ENCODE assay signal across 18 cellular contexts in genomic region chr7:548401-548800, GRCh38. TPM values are rescaled to one million over a fixed set of nuclear protein-coding genes. Genes with fewer than 3 reads are reported as not detected.
DNase-seq lines count a peak whose midpoint lies in the region; ATAC-seq and TF ChIP-seq lines count a peak whose summit lies in the region.
"Had no signal": no experiment of that assay in that cellular context is flagged by ENCODE, and none has a peak within 500 bp of the region (broad histone marks: within the 10 kb centered on the region; RNA-seq: fewer than 3 reads in every experiment).

No MANE protein-coding gene starts in this region.

- ATAC-seq in left ventricle myocardium superior (no peak), left cardiac atrium (no peak), esophagus mucosa (no peak)
- ATAC-seq: CD8-positive, alpha-beta T cell; HCT116 had no signal

- intact Hi-C loops in left ventricle myocardium superior (cut with micrococcal nuclease) (no loop called here), left cardiac atrium (cut with DNase I) (no loop called here)

- H3K27ac ChIP-seq in hepatocyte = peak overlapping the region; percentile 77
- H3K27ac ChIP-seq in tibial nerve = no peak overlapping the region
- H3K27ac ChIP-seq: BLaER1 treated with 17β-estradiol and CSF1 and Interleukin-3, amounts not matched to agents 10 nM and 100 nM; HL-60 had no signal

- H3K4me3 Mint-ChIP-seq in nephron progenitor cell = no peak overlapping the region
- H3K4me3 Mint-ChIP-seq: B cell; CD8-positive, alpha-beta T cell; HFFc6 had no signal

- WGBS in hepatocyte (ENCODE audit: low lambda C conversion rate, missing lambda C conversion rate) = 96% methylated on average over 10 of the region's 11 CpGs
- WGBS in tibial nerve, 2 donors = 89 to 91% methylated on average over 10 to 11 of the region's 11 CpGs

- no peak for TF ChIP-seq EP300 in tibial nerve (IDR thresholded peaks at IDR 0.05)

- TF ChIP-seq CTCF in hepatocyte (IDR thresholded peaks at IDR 0.05; ENCODE audit: poor library complexity) (no peak), nephron progenitor cell (IDR thresholded peaks at IDR 0.05) (no peak), tibial nerve (IDR thresholded peaks at IDR 0.05) (no peak)

- no peaks in the 10 kb centered on the region for H4K20me1 ChIP-seq in hepatocyte (ENCODE audit: insufficient read depth, poor library complexity, severe bottlenecking)

- H3K4me3 ChIP-seq in hepatocyte (no peak overlapping the region), tibial nerve (no peak overlapping the region)
- H3K4me3 ChIP-seq: BLaER1 treated with 17β-estradiol and CSF1 and Interleukin-3, amounts not matched to agents 10 nM and 100 nM had no signal

- H3K9me3 Mint-ChIP-seq in nephron progenitor cell = peaks cover 10% of the 10 kb centered on the region
- H3K9me3 Mint-ChIP-seq: HFFc6 had no signal

- H3K9me2 ChIP-seq in hepatocyte (replicated peaks; ENCODE audit: insufficient read depth) = no peaks in the 10 kb centered on the region

- H3K36me3 ChIP-seq in hepatocyte (replicated peaks; ENCODE audit: insufficient read depth, low read depth) = no peaks in the 10 kb centered on the region
- H3K36me3 ChIP-seq in tibial nerve = peaks cover 0 to 7% (median 0%) of the 10 kb centered on the region in 3 donors
- H3K36me3 ChIP-seq: BLaER1 treated with 17β-estradiol and CSF1 and Interleukin-3, amounts not matched to agents 10 nM and 100 nM had no signal

- H3K9me3 ChIP-seq in hepatocyte (ENCODE audit: low read depth) = no peaks in the 10 kb centered on the region
- peaks cover 0 to 3% (median 0%) of the 10 kb centered on the region in 4 donors for H3K9me3 ChIP-seq in tibial nerve

- peaks cover 24% of the 10 kb centered on the region for H3K36me3 Mint-ChIP-seq in nephron progenitor cell (ENCODE audit: low read depth)

- H3K79me2 ChIP-seq in hepatocyte = no peaks in the 10 kb centered on the region

- peak overlapping the region; percentile 94 for H3K27ac Mint-ChIP-seq in nephron progenitor cell
- H3K27ac Mint-ChIP-seq: B cell, HFFc6 had no signal

- peaks cover 7% of the 10 kb centered on the region for H3K4me1 Mint-ChIP-seq in nephron progenitor cell
- H3K4me1 Mint-ChIP-seq: B cell had no signal

- no peaks in the 10 kb centered on the region for H3K27me3 ChIP-seq in hepatocyte
- no peaks in the 10 kb centered on the region for H3K27me3 ChIP-seq in tibial nerve
- H3K27me3 ChIP-seq: BLaER1 treated with 17β-estradiol and CSF1 and Interleukin-3, amounts not matched to agents 10 nM and 100 nM had no signal

- DNase-seq in left ventricle myocardium superior (peak; percentile 3), left cardiac atrium (no peak), hepatocyte (ENCODE audit: low spot score) (no peak), nephron progenitor cell (no peak), tibial nerve (ENCODE audit: low spot score in 2 of 2) (no peak), AG08396 (ENCODE audit: low spot score) (no peak)
- DNase-seq: 8988T; CD8-positive, alpha-beta T cell; DMS79; GDM1; GOT3; H7; HFFc6 had no signal

- H3K4me1 ChIP-seq in hepatocyte (ENCODE audit: insufficient read depth) (peaks cover 4% of the 10 kb centered on the region), tibial nerve (peaks cover 0 to under 1% (median 0%) of the 10 kb centered on the region in 4 donors)

- no peak overlapping the region for H3K4me2 ChIP-seq in hepatocyte

- H2AFZ ChIP-seq in hepatocyte = no peak overlapping the region

- no peaks in the 10 kb centered on the region for H3K27me3 Mint-ChIP-seq in nephron progenitor cell (ENCODE audit: low read depth, poor library complexity)
- H3K27me3 Mint-ChIP-seq: B cell had no signal

- no peak for TF ChIP-seq POLR2A in tibial nerve (IDR thresholded peaks at IDR 0.05)

RNA-seq across cellular contexts. Expression of gene PDGFA, which starts 28.8 kb away (rescaled TPM):
- total RNA-seq in left ventricle myocardium superior (32.7 TPM), left cardiac atrium (10 to 100 TPM; 27.5 to 33.9 TPM), hepatocyte (56.6 and 63.1 TPM in 2 replicates), tibial nerve (10 to 100 TPM; 33.4 to 84.1 (median 40.6) TPM), esophagus mucosa (4.1 TPM)
- polyA plus RNA-seq in hepatocyte = 22.3 and 30.7 TPM in 2 replicates
